In the genomic region with DNA sequence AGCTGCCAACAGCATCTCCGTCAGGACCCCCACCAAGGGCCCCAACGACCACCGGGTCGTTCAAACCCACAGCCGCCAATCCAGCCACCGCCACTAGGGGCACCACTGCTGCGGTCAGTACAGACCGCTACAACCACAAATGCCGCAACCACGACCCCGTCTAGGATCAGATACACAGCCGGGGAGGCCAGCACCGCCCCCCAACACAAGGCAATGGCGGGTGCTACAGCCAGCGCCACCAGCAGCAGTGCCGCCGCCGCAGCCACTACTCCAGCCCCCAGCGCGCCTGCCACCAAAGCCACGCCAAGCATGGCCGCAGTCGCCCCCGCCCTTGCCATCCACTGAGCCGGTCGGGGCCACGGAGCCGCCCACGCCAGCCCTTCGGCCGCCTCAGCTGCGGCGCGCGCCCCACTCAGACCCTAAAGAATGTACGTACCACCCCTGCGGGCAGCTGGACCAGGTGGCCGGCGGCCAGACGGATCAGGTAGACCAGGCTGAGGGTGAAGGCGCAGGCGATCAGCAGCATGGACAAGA, we compare ENCODE assay signal across 8 cellular contexts.
DNase-seq lines count a peak whose midpoint lies in the region; ATAC-seq lines count a peak whose summit lies in the region.

No MANE protein-coding gene starts in this region.

- ATAC-seq in HG02870 (IDR thresholded peaks at IDR 0.05; ENCODE audit: unreplicated experiment), result peak; percentile 21

- peak overlapping the region; percentile 95 for H3K27ac ChIP-seq in caudate nucleus (ENCODE audit: low read depth, low read length)

- peak; percentile 39 for DNase-seq in NCI-H1436 (lab: John Stamatoyannopoulos, UW)
- DNase-seq in NCI-H1436 treated with DMSO at 0.1 percent for 48 hours (lab: John Stamatoyannopoulos, UW), result no peak
- DNase-seq in NCI-H1694 (lab: John Stamatoyannopoulos, UW), result peak; percentile 80
- DNase-seq in activated CD4-positive, CD25-positive, alpha-beta regulatory T cell (lab: John Stamatoyannopoulos, UW), result peak; percentile 14 to 56 (median 53)
- peak in 56 of 61 donors; percentile 3 to 85 (median 52) for DNase-seq in caudate nucleus (lab: John Stamatoyannopoulos, UW)
- DNase-seq in islet precursor cell, result peak; percentile 87
- peak; percentile 39 to 52 (median 52) for DNase-seq in stimulated activated CD4-positive, alpha-beta T cell treated with anti-CD3 and anti-CD28 coated beads, Interleukin-12 subunit alpha, Interleukin-12 subunit beta, amount 100 ng/mL, for 48 hours (ENCODE audit: low read depth in 2 of 3, low spot score in 1 of 3)
